13 cellular contexts compared by ENCODE assay signal in genomic region chr12:69933115-69933552, GRCh38.
A peak's percentile ranks its signal among the peaks of the same experiment; 100 is the strongest.
DNase-seq lines count a peak whose midpoint lies in the region; ATAC-seq and TF ChIP-seq lines count a peak whose summit lies in the region.
"Had no signal": no experiment of that assay in that cellular context is flagged by ENCODE, and none has a peak within 500 bp of the region (broad histone marks: within the 10 kb centered on the region; RNA-seq: fewer than 3 reads in every experiment).

No MANE protein-coding gene starts in this region.

- H3K27me3 ChIP-seq in iPS-18a (ENCODE audit: control insufficient read depth, insufficient read depth, low read length), result no peaks in the 10 kb centered on the region
- no peaks in the 10 kb centered on the region for H3K27me3 ChIP-seq in foreskin keratinocyte

- DNase-seq in foreskin keratinocyte, result no peak
- no peak for DNase-seq in GDM1 (lab: John Stamatoyannopoulos, UW)
- no peak for DNase-seq in T-helper 9 cell
- DNase-seq in activated gamma-delta T cell treated with Interleukin-2 at 50 U/mL for 16 hours, result no peak
- DNase-seq: activated B cell treated with CpG ODN at 0.5 μM for 24 hours; KG1; left cardiac atrium; stimulated activated CD4-positive, alpha-beta T cell treated with anti-CD3 and anti-CD28 coated beads, Interleukin-15, amount 100 ng/mL, for 24 hours had no signal

- peaks cover 60% of the 10 kb centered on the region for H3K4me1 ChIP-seq in iPS-18a (ENCODE audit: control insufficient read depth, low read depth, low read length)
- H3K4me1 ChIP-seq in foreskin keratinocyte, result peaks cover 10% of the 10 kb centered on the region

- no peaks in the 10 kb centered on the region for H3K36me3 ChIP-seq in iPS-18a (ENCODE audit: control insufficient read depth, low read depth, low read length)

- no peak for TF ChIP-seq CTCF in foreskin keratinocyte (conservative IDR thresholded peaks at IDR 0.05)

- H3K4me3 ChIP-seq in iPS-18a (ENCODE audit: low read length), result peak overlapping the region; percentile 19

- ATAC-seq in GM18519 (IDR thresholded peaks at IDR 0.05; ENCODE audit: low FRiP score, unreplicated experiment) (peak; percentile 90), GM21619 (IDR thresholded peaks at IDR 0.05; ENCODE audit: unreplicated experiment) (peak; percentile 69), HG03442 (IDR thresholded peaks at IDR 0.05; ENCODE audit: unreplicated experiment) (peak; percentile 66), foreskin keratinocyte (no peak)
- ATAC-seq: left cardiac atrium; stimulated activated memory B cell treated with anti-CD40 and anti-IgM and Interleukin-4, amounts not matched to agents 10 μg/mL and 1 μg/mL and 100 μg/mL, for 72 hours had no signal

- H3K27ac ChIP-seq in iPS-18a (ENCODE audit: low read length), result peak overlapping the region; percentile 65
- H3K27ac ChIP-seq in foreskin keratinocyte, result no peak overlapping the region

- H3K9me3 ChIP-seq in iPS-18a (ENCODE audit: control insufficient read depth, low read depth, low read length), result peaks cover 3% of the 10 kb centered on the region

- peak overlapping the region; percentile 50 for H3K9ac ChIP-seq in iPS-18a (ENCODE audit: low read length)
